ENCODE assay signal across 1 cellular context in the genomic region with DNA sequence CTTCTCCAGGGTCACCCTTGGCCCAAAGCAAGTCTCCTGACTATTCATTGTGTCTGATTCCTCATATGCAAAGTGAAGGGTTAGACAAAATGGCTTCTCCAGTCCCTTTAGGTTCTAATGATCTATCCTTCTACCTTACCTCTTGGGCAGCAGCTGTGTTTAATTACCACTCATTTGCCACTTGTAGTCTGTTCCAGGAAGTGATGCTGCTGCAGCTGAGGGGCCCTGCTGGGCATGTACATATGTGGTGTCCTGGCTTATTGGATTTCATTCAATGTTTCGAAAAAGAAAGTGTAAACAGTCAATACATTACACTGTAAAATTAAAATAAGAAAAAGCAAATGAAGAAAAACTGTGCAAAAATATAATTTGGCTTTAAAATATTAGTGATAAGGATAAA.
TF ChIP-seq lines count a peak whose summit lies in the region.

No MANE protein-coding gene starts in this region.

TF ChIP-seq in GM23338, 12 proteins besides CTCF, POLR2A, EP300 and RAD21 (continued from another document):
- TF ChIP-seq, protein P1, sequence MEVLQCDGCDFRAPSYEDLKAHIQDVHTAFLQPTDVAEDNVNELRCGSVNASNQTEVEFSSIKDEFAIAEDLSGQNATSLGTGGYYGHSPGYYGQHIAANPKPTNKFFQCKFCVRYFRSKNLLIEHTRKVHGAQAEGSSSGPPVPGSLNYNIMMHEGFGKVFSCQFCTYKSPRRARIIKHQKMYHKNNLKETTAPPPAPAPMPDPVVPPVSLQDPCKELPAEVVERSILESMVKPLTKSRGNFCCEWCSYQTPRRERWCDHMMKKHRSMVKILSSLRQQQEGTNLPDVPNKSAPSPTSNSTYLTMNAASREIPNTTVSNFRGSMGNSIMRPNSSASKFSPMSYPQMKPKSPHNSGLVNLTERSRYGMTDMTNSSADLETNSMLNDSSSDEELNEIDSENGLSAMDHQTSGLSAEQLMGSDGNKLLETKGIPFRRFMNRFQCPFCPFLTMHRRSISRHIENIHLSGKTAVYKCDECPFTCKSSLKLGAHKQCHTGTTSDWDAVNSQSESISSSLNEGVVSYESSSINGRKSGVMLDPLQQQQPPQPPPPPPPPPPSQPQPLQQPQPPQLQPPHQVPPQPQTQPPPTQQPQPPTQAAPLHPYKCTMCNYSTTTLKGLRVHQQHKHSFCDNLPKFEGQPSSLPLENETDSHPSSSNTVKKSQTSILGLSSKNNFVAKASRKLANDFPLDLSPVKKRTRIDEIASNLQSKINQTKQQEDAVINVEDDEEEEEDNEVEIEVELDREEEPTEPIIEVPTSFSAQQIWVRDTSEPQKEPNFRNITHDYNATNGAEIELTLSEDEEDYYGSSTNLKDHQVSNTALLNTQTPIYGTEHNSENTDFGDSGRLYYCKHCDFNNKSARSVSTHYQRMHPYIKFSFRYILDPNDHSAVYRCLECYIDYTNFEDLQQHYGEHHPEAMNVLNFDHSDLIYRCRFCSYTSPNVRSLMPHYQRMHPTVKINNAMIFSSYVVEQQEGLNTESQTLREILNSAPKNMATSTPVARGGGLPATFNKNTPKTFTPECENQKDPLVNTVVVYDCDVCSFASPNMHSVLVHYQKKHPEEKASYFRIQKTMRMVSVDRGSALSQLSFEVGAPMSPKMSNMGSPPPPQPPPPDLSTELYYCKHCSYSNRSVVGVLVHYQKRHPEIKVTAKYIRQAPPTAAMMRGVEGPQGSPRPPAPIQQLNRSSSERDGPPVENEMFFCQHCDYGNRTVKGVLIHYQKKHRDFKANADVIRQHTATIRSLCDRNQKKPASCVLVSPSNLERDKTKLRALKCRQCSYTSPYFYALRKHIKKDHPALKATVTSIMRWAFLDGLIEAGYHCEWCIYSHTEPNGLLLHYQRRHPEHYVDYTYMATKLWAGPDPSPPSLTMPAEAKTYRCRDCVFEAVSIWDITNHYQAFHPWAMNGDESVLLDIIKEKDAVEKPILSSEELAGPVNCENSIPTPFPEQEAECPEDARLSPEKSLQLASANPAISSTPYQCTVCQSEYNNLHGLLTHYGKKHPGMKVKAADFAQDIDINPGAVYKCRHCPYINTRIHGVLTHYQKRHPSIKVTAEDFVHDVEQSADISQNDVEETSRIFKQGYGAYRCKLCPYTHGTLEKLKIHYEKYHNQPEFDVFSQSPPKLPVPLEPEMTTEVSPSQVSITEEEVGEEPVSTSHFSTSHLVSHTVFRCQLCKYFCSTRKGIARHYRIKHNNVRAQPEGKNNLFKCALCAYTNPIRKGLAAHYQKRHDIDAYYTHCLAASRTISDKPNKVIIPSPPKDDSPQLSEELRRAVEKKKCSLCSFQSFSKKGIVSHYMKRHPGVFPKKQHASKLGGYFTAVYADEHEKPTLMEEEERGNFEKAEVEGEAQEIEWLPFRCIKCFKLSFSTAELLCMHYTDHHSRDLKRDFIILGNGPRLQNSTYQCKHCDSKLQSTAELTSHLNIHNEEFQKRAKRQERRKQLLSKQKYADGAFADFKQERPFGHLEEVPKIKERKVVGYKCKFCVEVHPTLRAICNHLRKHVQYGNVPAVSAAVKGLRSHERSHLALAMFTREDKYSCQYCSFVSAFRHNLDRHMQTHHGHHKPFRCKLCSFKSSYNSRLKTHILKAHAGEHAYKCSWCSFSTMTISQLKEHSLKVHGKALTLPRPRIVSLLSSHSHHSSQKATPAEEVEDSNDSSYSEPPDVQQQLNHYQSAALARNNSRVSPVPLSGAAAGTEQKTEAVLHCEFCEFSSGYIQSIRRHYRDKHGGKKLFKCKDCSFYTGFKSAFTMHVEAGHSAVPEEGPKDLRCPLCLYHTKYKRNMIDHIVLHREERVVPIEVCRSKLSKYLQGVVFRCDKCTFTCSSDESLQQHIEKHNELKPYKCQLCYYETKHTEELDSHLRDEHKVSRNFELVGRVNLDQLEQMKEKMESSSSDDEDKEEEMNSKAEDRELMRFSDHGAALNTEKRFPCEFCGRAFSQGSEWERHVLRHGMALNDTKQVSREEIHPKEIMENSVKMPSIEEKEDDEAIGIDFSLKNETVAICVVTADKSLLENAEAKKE (CRISPR knock-in tag; IDR thresholded peaks at IDR 0.05), result no peak
- no peak for TF ChIP-seq JUNB (IDR thresholded peaks at IDR 0.05; ENCODE audit: unreplicated experiment)
